Comparison of ENCODE assay signal across 18 cellular contexts in the genomic region with DNA sequence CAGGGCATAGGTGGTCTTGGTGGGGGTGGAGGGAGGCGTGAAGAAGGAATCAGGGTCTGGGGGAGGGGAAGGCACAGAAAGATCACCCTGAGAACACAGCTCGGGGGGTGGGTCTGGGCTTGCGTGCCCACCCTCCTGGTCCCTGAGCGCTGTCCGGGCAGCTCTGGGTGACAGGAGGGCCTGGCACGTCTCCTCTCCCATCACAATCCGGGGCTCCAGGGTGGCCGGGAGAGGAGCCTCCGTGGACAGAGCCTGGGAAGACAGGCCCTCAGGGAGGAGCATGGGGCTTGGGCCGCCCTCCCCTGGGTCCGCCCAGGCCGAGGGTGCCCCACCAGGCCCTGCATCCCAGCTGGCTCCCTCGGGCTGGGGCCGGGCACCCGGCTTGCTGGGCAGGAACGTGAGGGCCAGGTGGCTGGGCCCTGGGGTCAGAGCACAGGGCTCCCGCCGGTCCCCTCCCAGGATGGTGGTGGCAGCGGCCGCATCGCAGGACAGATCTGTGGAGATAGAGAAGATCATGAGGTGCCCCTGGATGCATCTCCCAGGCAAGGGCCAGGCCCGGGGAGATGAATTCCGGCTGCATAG. TPM values are rescaled to one million over a fixed set of nuclear protein-coding genes. Genes with fewer than 3 reads are reported as not detected.
A peak's percentile ranks its signal among the peaks of the same experiment; 100 is the strongest.
DNase-seq lines count a peak whose midpoint lies in the region; ATAC-seq and TF ChIP-seq lines count a peak whose summit lies in the region.
"Had no signal": no experiment of that assay in that cellular context is flagged by ENCODE, and none has a peak within 500 bp of the region (broad histone marks: within the 10 kb centered on the region; RNA-seq: fewer than 3 reads in every experiment).

No MANE protein-coding gene starts in this region.

- peak overlapping the region; percentile 35 for H3K27ac ChIP-seq in RWPE1
- H3K27ac ChIP-seq in temporal lobe (ENCODE audit: low read depth, low read length), result peak overlapping the region; percentile 99
- H3K27ac ChIP-seq: SJCRH30 had no signal

- H3K27ac Mint-ChIP-seq in chondrocyte (ENCODE audit: unreplicated experiment), result no peak overlapping the region
- H3K27ac Mint-ChIP-seq in nephron, result peak overlapping the region in 1 of 3 experiments; percentile 44
- H3K27ac Mint-ChIP-seq: CD4-positive, CD25-positive, alpha-beta regulatory T cell had no signal

- no peak overlapping the region for H3K4me3 Mint-ChIP-seq in chondrocyte (ENCODE audit: unreplicated experiment)
- peak overlapping the region in 2 of 3 experiments; percentile 46 to 60 for H3K4me3 Mint-ChIP-seq in nephron

- no peaks in the 10 kb centered on the region for H3K27me3 Mint-ChIP-seq in chondrocyte (ENCODE audit: low read depth)
- peaks cover 14% of the 10 kb centered on the region for H3K27me3 Mint-ChIP-seq in nephron (ENCODE audit: low read depth)

- H3K4me1 Mint-ChIP-seq in chondrocyte (ENCODE audit: low read depth), result peaks cover 5% of the 10 kb centered on the region
- H3K4me1 Mint-ChIP-seq in nephron, result peaks cover 5% of the 10 kb centered on the region

- H3K36me3 Mint-ChIP-seq in chondrocyte (ENCODE audit: low read depth) (no peaks in the 10 kb centered on the region), nephron (ENCODE audit: low read depth) (no peaks in the 10 kb centered on the region)
- H3K36me3 Mint-ChIP-seq: CD4-positive, CD25-positive, alpha-beta regulatory T cell had no signal

- CTCF ChIA-PET in RWPE1 (lab: Yijun Ruan, JAX), result no interaction called here

- no peak for DNase-seq in RWPE1 (ENCODE audit: low spot score)
- peak; percentile 89 for DNase-seq in chondrocyte (ENCODE audit: low spot score)
- no peak for DNase-seq in NCI-H526 treated with DMSO at 0.1 percent for 48 hours (lab: John Stamatoyannopoulos, UW)
- DNase-seq in cerebellar cortex (ENCODE audit: low spot score), result no peak
- DNase-seq: CD4-positive, CD25-positive, alpha-beta regulatory T cell; EL; GF-D8; MG63; NCI-H1436; NCI-H187 treated with DMSO at 0.1 percent for 48 hours; NCI-H2227 treated with DMSO at 0.1 percent for 48 hours; NCI-H82; SJCRH30 had no signal

- ATAC-seq in GM21367 (IDR thresholded peaks at IDR 0.05; ENCODE audit: unreplicated experiment), result no peak
- ATAC-seq: K562, Panc1 had no signal

- POLR2A ChIA-PET in RWPE1 (lab: Yijun Ruan, JAX; ENCODE audit: low non-redundant PET), result no interaction called here

- H3K9me3 Mint-ChIP-seq in chondrocyte (ENCODE audit: low read depth), result no peaks in the 10 kb centered on the region
- no peaks in the 10 kb centered on the region for H3K9me3 Mint-ChIP-seq in nephron
- H3K9me3 Mint-ChIP-seq: CD4-positive, CD25-positive, alpha-beta regulatory T cell had no signal

- TF ChIP-seq CTCF in RWPE1 (conservative IDR thresholded peaks at IDR 0.05; ENCODE audit: low read depth) (no peak), chondrocyte (IDR thresholded peaks at IDR 0.05) (no peak), nephron (IDR thresholded peaks at IDR 0.05; ENCODE audit: unreplicated experiment in 3 of 3) (no peak)

RNA-seq across cellular contexts. Expression of a gene that starts 3.1 kb away (rescaled TPM):
- total RNA-seq in chondrocyte (12.4 to 21.9 TPM (median 19.0 TPM) in 3 replicates), temporal lobe (8.9 TPM)

RNA-seq across cellular contexts. Expression of a gene that starts 25.8 kb away (rescaled TPM):
- 39.5 to 45.7 TPM (median 43.7 TPM) in 3 replicates for total RNA-seq in chondrocyte
- 35.9 TPM for total RNA-seq in temporal lobe
